In the genomic region with DNA sequence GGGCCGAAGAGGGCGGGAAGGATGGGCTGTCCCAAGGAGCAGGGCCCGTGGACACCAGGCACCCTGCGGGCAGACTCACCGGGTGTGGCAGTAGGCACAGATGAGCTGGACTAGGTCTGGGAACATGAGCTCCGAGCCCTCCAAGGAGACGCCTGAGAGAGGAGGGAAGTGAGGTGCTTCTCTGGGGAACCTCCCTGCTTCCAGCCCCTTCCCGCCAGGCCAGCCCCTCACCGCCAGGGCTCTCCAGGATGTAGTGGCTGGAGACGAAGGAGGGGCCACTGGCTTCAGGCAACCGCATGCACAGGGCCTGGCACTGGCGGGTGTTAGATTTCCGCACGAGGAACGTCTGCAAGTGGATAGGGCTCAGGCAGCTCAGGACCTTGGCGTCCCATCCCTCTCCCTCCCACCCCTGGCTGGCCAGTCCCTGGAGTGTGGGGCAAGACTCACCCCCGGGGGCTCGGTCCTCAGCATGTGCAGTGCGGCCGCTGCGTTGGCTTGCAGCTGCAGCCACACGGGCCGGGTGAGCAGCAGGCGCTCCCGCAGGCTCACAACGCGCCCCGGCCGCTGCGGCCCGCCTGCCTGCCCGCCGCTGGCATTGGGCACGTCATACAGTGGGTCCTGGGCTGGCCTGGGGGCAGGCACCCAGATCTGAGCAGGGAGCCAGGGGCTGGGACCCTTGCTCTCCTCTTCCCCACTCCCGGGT, we compare ENCODE assay signal across 8 cellular contexts. TPM values are rescaled to one million over a fixed set of nuclear protein-coding genes. Genes with fewer than 3 reads are reported as not detected.
A peak's percentile ranks its signal among the peaks of the same experiment; 100 is the strongest.
DNase-seq lines count a peak whose midpoint lies in the region; ATAC-seq and TF ChIP-seq lines count a peak whose summit lies in the region.

No MANE protein-coding gene starts in this region.

- no peaks in the 10 kb centered on the region for H3K27me3 ChIP-seq in dorsolateral prefrontal cortex
- H3K27me3 ChIP-seq in lung (ENCODE audit: control insufficient read depth, insufficient read depth): no peaks in the 10 kb centered on the region
- H3K27me3 ChIP-seq in upper lobe of right lung: no peaks in the 10 kb centered on the region
- H3K27me3 ChIP-seq in WERI-Rb-1 (ENCODE audit: insufficient read depth, low read depth, severe bottlenecking): no peaks in the 10 kb centered on the region

- POLR2A ChIA-PET in OCI-LY7 (lab: Charles Lee): no interaction called here

- no peaks in the 10 kb centered on the region for H4K20me1 ChIP-seq in OCI-LY7 (ENCODE audit: insufficient read depth, low read length)

- H3K27ac ChIP-seq in OCI-LY7 (ENCODE audit: low read depth, low read length, poor library complexity, severe bottlenecking) (no peak overlapping the region), dorsolateral prefrontal cortex (peak overlapping the region in 56 of 59 donors; percentile 26 to 91 (median 76)), lung (ENCODE audit: low read depth in 1 of 2, low read length in 1 of 2) (peak overlapping the region; percentile 58 to 91), upper lobe of right lung (peak overlapping the region; percentile 75), WERI-Rb-1 (no peak overlapping the region; the same call in 1 of the 2 replicates)

- no peaks in the 10 kb centered on the region for H3K9me3 ChIP-seq in OCI-LY7 (ENCODE audit: low read length)
- H3K9me3 ChIP-seq in lung (ENCODE audit: control insufficient read depth in 2 of 2, insufficient read depth in 1 of 2, low read length in 1 of 2): peaks cover 0 to 1% of the 10 kb centered on the region in 2 donors
- H3K9me3 ChIP-seq in upper lobe of right lung: no peaks in the 10 kb centered on the region
- H3K9me3 ChIP-seq in WERI-Rb-1 (ENCODE audit: severe bottlenecking): no peaks in the 10 kb centered on the region

- no peak overlapping the region for H2AFZ ChIP-seq in OCI-LY7 (ENCODE audit: low read length)

- no peaks in the 10 kb centered on the region for H3K79me2 ChIP-seq in OCI-LY7 (ENCODE audit: insufficient read depth, low read depth, low read length)

- H3K4me3 ChIP-seq in OCI-LY7 (ENCODE audit: low read depth, low read length, poor library complexity, severe bottlenecking): no peak overlapping the region
- H3K4me3 ChIP-seq in dorsolateral prefrontal cortex: peak overlapping the region in 58 of 59 donors; percentile 21 to 72 (median 61)
- peak overlapping the region; percentile 63 for H3K4me3 ChIP-seq in lung
- peak overlapping the region; percentile 73 for H3K4me3 ChIP-seq in upper lobe of right lung
- no peak overlapping the region for H3K4me3 ChIP-seq in WERI-Rb-1 (ENCODE audit: low read depth, low read length)

- TF ChIP-seq CTCF in OCI-LY7 (conservative IDR thresholded peaks at IDR 0.05; ENCODE audit: low read length) (no peak), dorsolateral prefrontal cortex (IDR thresholded peaks at IDR 0.05 in 54 of 56, conservative IDR thresholded peaks at IDR 0.05 in 2 of 56; ENCODE audit: low read depth in 1 of 56, partially characterized antibody in 56 of 56) (no peak), lung (IDR thresholded peaks at IDR 0.05; ENCODE audit: control extremely low read depth, extremely low read depth) (no peak), upper lobe of right lung (IDR thresholded peaks at IDR 0.05) (no peak), WERI-Rb-1 (IDR thresholded peaks at IDR 0.05; ENCODE audit: low read depth, low read length) (no peak)

- peaks cover 14% of the 10 kb centered on the region for H3K4me1 ChIP-seq in OCI-LY7 (ENCODE audit: insufficient read depth, low read length, poor library complexity, severe bottlenecking)
- H3K4me1 ChIP-seq in lung (ENCODE audit: control insufficient read depth in 2 of 2, insufficient read depth in 2 of 2, low read length in 2 of 2): peaks cover 0 to 17% of the 10 kb centered on the region in 2 donors
- H3K4me1 ChIP-seq in upper lobe of right lung: peaks cover 25% of the 10 kb centered on the region

- BruUV-seq in OCI-LY7 (replicated peaks; lab: Mats Ljungman, UMichigan): no TSS peak

- peak overlapping the region; percentile 2; the same call in 1 of the 2 replicates for H3K4me2 ChIP-seq in OCI-LY7 (ENCODE audit: low read length)

- DNase-seq in ELF-1 (ENCODE audit: low read depth, low spot score): peak; percentile 56
- DNase-seq in OCI-LY7 (ENCODE audit: low spot score): no peak
- DNase-seq in dorsolateral prefrontal cortex: peak in 4 of 10 donors; percentile 32 to 49 (median 46)
- DNase-seq in lung (ENCODE audit: low spot score): no peak
- peak; percentile 71 for DNase-seq in upper lobe of right lung
- no peak for DNase-seq in NCI-H1436 treated with DMSO at 0.1 percent for 48 hours (lab: John Stamatoyannopoulos, UW)
- no peak for DNase-seq in WERI-Rb-1

- WGBS in lung, 2 donors: 10 to 13% methylated on average over 33 to 35 of the region's 35 CpGs

- no peaks in the 10 kb centered on the region for H3K9me2 ChIP-seq in OCI-LY7 (ENCODE audit: insufficient read depth, low read length)

- ATAC-seq in lung (ENCODE audit: insufficient read depth, low FRiP score) (peak; percentile 23), upper lobe of right lung (peak; percentile 13)
- no peak for ATAC-seq in activated CD4-positive, CD25-positive, alpha-beta regulatory T cell treated with anti-CD3 and anti-CD28 coated beads, Interleukin-2, amount 50 U/mL, for 24 hours

- CTCF ChIA-PET in OCI-LY7 (lab: Charles Lee; ENCODE audit: unreplicated experiment): interaction anchor here (0.6 to 1.4 kb wide), 2 partner anchors 23 to 24 kb away, joined by 3 to 4 read pairs; no protein-coding TSS in a partner anchor

- H3K36me3 ChIP-seq in OCI-LY7 (ENCODE audit: insufficient read depth, low read length) (peaks cover 41% of the 10 kb centered on the region), lung (ENCODE audit: control insufficient read depth in 2 of 2, insufficient read depth in 2 of 2, low read length in 2 of 2) (peaks cover 0 to 53% of the 10 kb centered on the region in 2 donors), upper lobe of right lung (peaks cover 36% of the 10 kb centered on the region), WERI-Rb-1 (peaks cover 15% of the 10 kb centered on the region)

- intact Hi-C loops in OCI-LY7 (cut with micrococcal nuclease; ENCODE audit: unreplicated experiment) (no loop called here), dorsolateral prefrontal cortex (cut with DNase I) (loop anchor here in 1 of 2 donors (5.0 kb wide), 1 partner anchor 43 kb away; a partner anchor contains a TSS), upper lobe of right lung (cut with DNase I) (no loop called here)

RNA-seq across cellular contexts. Expression of a gene that starts 0.6 kb away (rescaled TPM):
- 1.2 and 1.6 TPM in 2 replicates for total RNA-seq in OCI-LY7 (2014; rRNA removed; shearing (Covaris generic))
- 2.9 and 3.7 TPM in 2 replicates for total RNA-seq in OCI-LY7 (2022)
- 10 to 100 TPM in 107 of 120 experiments, 1 to 10 TPM in 13; 4.0 to 30.0 (median 14.9) TPM for total RNA-seq in dorsolateral prefrontal cortex
- 10 to 100 TPM in 1 of 2 donors, 1 to 10 TPM in 1; 1.9 to 15.1 TPM for total RNA-seq in lung
- polyA plus RNA-seq in lung: 10 to 100 TPM in 1 of 2 donors, 1 to 10 TPM in 1; 6.9 to 12.4 TPM
- 7.4 TPM for total RNA-seq in upper lobe of right lung

RNA-seq across cellular contexts. Expression of a gene that starts 9.2 kb away (rescaled TPM):
- 43.8 and 56.2 TPM in 2 replicates for total RNA-seq in OCI-LY7 (2014; rRNA removed; shearing (Covaris generic))
- 35.9 and 43.1 TPM in 2 replicates for total RNA-seq in OCI-LY7 (2022)
- 10 to 100 TPM; 10.3 to 25.1 (median 16.2) TPM for total RNA-seq in dorsolateral prefrontal cortex
- 10 to 100 TPM; 23.7 to 38.0 TPM for total RNA-seq in lung
- polyA plus RNA-seq in lung: 10 to 100 TPM; 60.4 to 88.7 TPM
- 32.1 TPM for total RNA-seq in upper lobe of right lung

RNA-seq across cellular contexts. Expression of a gene that starts 11.7 kb away (rescaled TPM):
- 10.7 and 11.7 TPM in 2 replicates for total RNA-seq in OCI-LY7 (2014; rRNA removed; shearing (Covaris generic))
- total RNA-seq in OCI-LY7 (2022): 9.4 and 9.8 TPM in 2 replicates
- 100 to 1,000 TPM; 105 to 293 (median 220) TPM for total RNA-seq in dorsolateral prefrontal cortex
- total RNA-seq in lung: 10 to 100 TPM; 27.6 to 28.0 TPM
- 10 to 100 TPM; 18.2 to 20.3 TPM for polyA plus RNA-seq in lung
- total RNA-seq in upper lobe of right lung: 27.4 TPM

RNA-seq across cellular contexts. Expression of a gene that starts 18.8 kb away (rescaled TPM):
- 0.08 TPM in 1 of 2 replicates, not detected in the other for total RNA-seq in OCI-LY7 (2014; rRNA removed; shearing (Covaris generic))
- total RNA-seq in OCI-LY7 (2022): 0.18 and 0.46 TPM in 2 replicates
- 1 to 10 TPM in 105 of 120 experiments, under 1 TPM in 15; 0.45 to 6.5 (median 1.9) TPM for total RNA-seq in dorsolateral prefrontal cortex
- total RNA-seq in lung: 10 to 100 TPM; 25.9 to 53.5 TPM
- 10 to 100 TPM in 1 of 2 donors, 1 to 10 TPM in 1; 9.2 to 20.1 TPM for polyA plus RNA-seq in lung
- total RNA-seq in upper lobe of right lung: 10.0 TPM

RNA-seq across cellular contexts. Expression of a gene that starts 35.9 kb away (rescaled TPM):
- total RNA-seq in OCI-LY7 (2014; rRNA removed; shearing (Covaris generic)): 24.7 and 33.6 TPM in 2 replicates
- 55.6 and 56.4 TPM in 2 replicates for total RNA-seq in OCI-LY7 (2022)
- total RNA-seq in dorsolateral prefrontal cortex: 10 to 100 TPM in 35 of 120 experiments, 1 to 10 TPM in 85; 5.3 to 16.6 (median 9.0) TPM
- 10 to 100 TPM in 1 of 2 donors, 1 to 10 TPM in 1; 6.5 to 19.4 TPM for total RNA-seq in lung
- 10 to 100 TPM; 13.1 to 14.3 TPM for polyA plus RNA-seq in lung
- 14.2 TPM for total RNA-seq in upper lobe of right lung

Comparison
In these comparisons a context has a peak if more than half of its experiments do, and no peak if none do; other contexts are left out.
1. DNase-seq: peak in ELF-1 (single experiment) and upper lobe of right lung (single experiment); none in OCI-LY7 (single experiment), lung (single experiment), NCI-H1436 treated with DMSO at 0.1 percent for 48 hours (single experiment) and WERI-Rb-1 (single experiment).
2. H3K27ac ChIP-seq: peak in dorsolateral prefrontal cortex (56 of 59), lung (2 of 2) and upper lobe of right lung (single experiment); none in OCI-LY7 (single experiment) and WERI-Rb-1 (single experiment).
3. H3K4me3 ChIP-seq: peak in dorsolateral prefrontal cortex (58 of 59), lung (single experiment) and upper lobe of right lung (single experiment); none in OCI-LY7 (single experiment) and WERI-Rb-1 (single experiment).
4. ATAC-seq: peak in lung (single experiment) and upper lobe of right lung (single experiment); none in activated CD4-positive, CD25-positive, alpha-beta regulatory T cell treated with anti-CD3 and anti-CD28 coated beads, Interleukin-2, amount 50 U/mL, for 24 hours (0 of 2).